ENCODE assay signal across 23 cellular contexts in genomic region chr1:204927673-204928641, GRCh38. TPM values are rescaled to one million over a fixed set of nuclear protein-coding genes. Genes with fewer than 3 reads are reported as not detected.
DNase-seq lines count a peak whose midpoint lies in the region; TF ChIP-seq lines count a peak whose summit lies in the region.
"Had no signal": no experiment of that assay in that cellular context is flagged by ENCODE, and none has a peak within 500 bp of the region (broad histone marks: within the 10 kb centered on the region; RNA-seq: fewer than 3 reads in every experiment).

No MANE protein-coding gene starts in this region.

- intact Hi-C loops in dorsolateral prefrontal cortex (cut with DNase I), result no loop called here
- intact Hi-C loops in activated T-helper 1 cell treated with anti-CD3 and anti-CD28 coated beads, Interleukin-12 subunit alpha, Interleukin-12 subunit beta, Interleukin-2, Interleukin-4 antibody, amounts not matched to agents 30 ng/mL and 10 ng/mL and 1 ng/mL, durations not matched to agents 14 hours and 24 hours and 36 hours (cut with micrococcal nuclease), result no loop called here

- no peaks in the 10 kb centered on the region for H3K9me3 Mint-ChIP-seq in nephron progenitor cell
- no peaks in the 10 kb centered on the region for H3K9me3 Mint-ChIP-seq in activated T-helper 1 cell treated with anti-CD3 and anti-CD28 coated beads, Interleukin-12 subunit alpha, Interleukin-12 subunit beta, Interleukin-2, Interleukin-4 antibody, amounts not matched to agents 30 ng/mL and 10 ng/mL and 1 ng/mL, durations not matched to agents 14 hours and 24 hours and 36 hours
- H3K9me3 Mint-ChIP-seq: activated naive CD8-positive, alpha-beta T cell treated with anti-CD3 and anti-CD28 coated beads for 36 hours; CD4-positive, alpha-beta T cell; naive thymus-derived CD8-positive, alpha-beta T cell; stimulated activated naive B cell treated with anti-CD40 and anti-IgM and Interleukin-4, amounts not matched to agents 10 μg/mL and 1 μg/mL and 100 μg/mL, for 72 hours had no signal

- no peaks in the 10 kb centered on the region for H3K36me3 Mint-ChIP-seq in nephron progenitor cell (ENCODE audit: low read depth)
- H3K36me3 Mint-ChIP-seq in activated T-helper 1 cell treated with anti-CD3 and anti-CD28 coated beads, Interleukin-12 subunit alpha, Interleukin-12 subunit beta, Interleukin-2, Interleukin-4 antibody, amounts not matched to agents 30 ng/mL and 10 ng/mL and 1 ng/mL, durations not matched to agents 14 hours and 24 hours and 36 hours (ENCODE audit: low read depth), result no peaks in the 10 kb centered on the region
- H3K36me3 Mint-ChIP-seq: activated naive CD8-positive, alpha-beta T cell treated with anti-CD3 and anti-CD28 coated beads for 36 hours; naive thymus-derived CD8-positive, alpha-beta T cell; stimulated activated naive B cell treated with anti-CD40 and anti-IgM and Interleukin-4, amounts not matched to agents 10 μg/mL and 1 μg/mL and 100 μg/mL, for 72 hours had no signal

- peak; percentile 87 for DNase-seq in ELF-1 (ENCODE audit: low read depth, low spot score)
- DNase-seq in NCI-H2171 treated with DMSO at 0.1 percent for 48 hours (lab: John Stamatoyannopoulos, UW), result peak; percentile 64
- peak in 1 of 10 donors; percentile 4 for DNase-seq in dorsolateral prefrontal cortex
- no peak for DNase-seq in nephron progenitor cell
- no peak for DNase-seq in germinal center (ENCODE audit: low spot score)
- DNase-seq in islet precursor cell, result no peak
- no peak for DNase-seq in activated T-helper 1 cell treated with anti-CD3 and anti-CD28 coated beads, Interleukin-12 subunit alpha, Interleukin-12 subunit beta, Interleukin-2, Interleukin-4 antibody, amounts not matched to agents 30 ng/mL and 10 ng/mL and 1 ng/mL, durations not matched to agents 14 hours and 24 hours and 36 hours (ENCODE audit: low spot score)
- DNase-seq: activated CD4-positive, alpha-beta T cell treated with anti-CD3 and anti-CD28 coated beads for 36 hours; activated naive CD8-positive, alpha-beta T cell treated with anti-CD3 and anti-CD28 coated beads for 36 hours; CD4-positive, alpha-beta T cell; cortex of kidney; DMS153; kidney; mesenchymal stem cell; naive thymus-derived CD8-positive, alpha-beta T cell; NCI-H1105 treated with DMSO at 0.1 percent for 48 hours; NCI-H774; OCI-M1; posterior cingulate gyrus; SHP77 treated with DMSO at 0.1 percent for 48 hours; stimulated activated naive B cell treated with anti-CD40 and anti-IgM and Interleukin-4, amounts not matched to agents 10 μg/mL and 1 μg/mL and 100 μg/mL, for 72 hours had no signal

- peaks cover 11% of the 10 kb centered on the region for H3K27me3 Mint-ChIP-seq in nephron progenitor cell (ENCODE audit: low read depth, poor library complexity)
- peaks cover 17% of the 10 kb centered on the region for H3K27me3 Mint-ChIP-seq in activated T-helper 1 cell treated with anti-CD3 and anti-CD28 coated beads, Interleukin-12 subunit alpha, Interleukin-12 subunit beta, Interleukin-2, Interleukin-4 antibody, amounts not matched to agents 30 ng/mL and 10 ng/mL and 1 ng/mL, durations not matched to agents 14 hours and 24 hours and 36 hours (ENCODE audit: insufficient read depth)

- no peak overlapping the region for H3K4me3 ChIP-seq in dorsolateral prefrontal cortex
- H3K4me3 ChIP-seq: GM12878, hepatocyte had no signal

- no peak overlapping the region for H3K27ac Mint-ChIP-seq in nephron progenitor cell
- no peak overlapping the region for H3K27ac Mint-ChIP-seq in activated T-helper 1 cell treated with anti-CD3 and anti-CD28 coated beads, Interleukin-12 subunit alpha, Interleukin-12 subunit beta, Interleukin-2, Interleukin-4 antibody, amounts not matched to agents 30 ng/mL and 10 ng/mL and 1 ng/mL, durations not matched to agents 14 hours and 24 hours and 36 hours
- H3K27ac Mint-ChIP-seq: activated CD4-positive, alpha-beta T cell treated with anti-CD3 and anti-CD28 coated beads for 36 hours; activated naive CD8-positive, alpha-beta T cell treated with anti-CD3 and anti-CD28 coated beads for 36 hours; CD4-positive, alpha-beta T cell; stimulated activated naive B cell treated with anti-CD40 and anti-IgM and Interleukin-4, amounts not matched to agents 10 μg/mL and 1 μg/mL and 100 μg/mL, for 72 hours had no signal

- peak overlapping the region in 42 of 59 donors; percentile 4 to 73 (median 40) for H3K27ac ChIP-seq in dorsolateral prefrontal cortex
- H3K27ac ChIP-seq: hepatocyte had no signal

- TF ChIP-seq CTCF in dorsolateral prefrontal cortex (IDR thresholded peaks at IDR 0.05 in 54 of 56, conservative IDR thresholded peaks at IDR 0.05 in 2 of 56; ENCODE audit: low read depth in 1 of 56, partially characterized antibody in 56 of 56), result no peak
- no peak for TF ChIP-seq CTCF in nephron progenitor cell (IDR thresholded peaks at IDR 0.05)

- peak overlapping the region; percentile 20 for H3K4me3 Mint-ChIP-seq in nephron progenitor cell
- no peak overlapping the region for H3K4me3 Mint-ChIP-seq in activated T-helper 1 cell treated with anti-CD3 and anti-CD28 coated beads, Interleukin-12 subunit alpha, Interleukin-12 subunit beta, Interleukin-2, Interleukin-4 antibody, amounts not matched to agents 30 ng/mL and 10 ng/mL and 1 ng/mL, durations not matched to agents 14 hours and 24 hours and 36 hours
- H3K4me3 Mint-ChIP-seq: activated CD4-positive, alpha-beta T cell treated with anti-CD3 and anti-CD28 coated beads for 36 hours; activated naive CD8-positive, alpha-beta T cell treated with anti-CD3 and anti-CD28 coated beads for 36 hours; CD4-positive, alpha-beta T cell; naive thymus-derived CD8-positive, alpha-beta T cell; stimulated activated naive B cell treated with anti-CD40 and anti-IgM and Interleukin-4, amounts not matched to agents 10 μg/mL and 1 μg/mL and 100 μg/mL, for 72 hours had no signal

- peaks cover 20% of the 10 kb centered on the region for H3K4me1 Mint-ChIP-seq in nephron progenitor cell
- no peaks in the 10 kb centered on the region for H3K4me1 Mint-ChIP-seq in activated T-helper 1 cell treated with anti-CD3 and anti-CD28 coated beads, Interleukin-12 subunit alpha, Interleukin-12 subunit beta, Interleukin-2, Interleukin-4 antibody, amounts not matched to agents 30 ng/mL and 10 ng/mL and 1 ng/mL, durations not matched to agents 14 hours and 24 hours and 36 hours (ENCODE audit: low read depth)
- H3K4me1 Mint-ChIP-seq: activated CD4-positive, alpha-beta T cell treated with anti-CD3 and anti-CD28 coated beads for 36 hours; activated naive CD8-positive, alpha-beta T cell treated with anti-CD3 and anti-CD28 coated beads for 36 hours; naive thymus-derived CD8-positive, alpha-beta T cell; stimulated activated naive B cell treated with anti-CD40 and anti-IgM and Interleukin-4, amounts not matched to agents 10 μg/mL and 1 μg/mL and 100 μg/mL, for 72 hours had no signal

- no peaks in the 10 kb centered on the region for H3K27me3 ChIP-seq in dorsolateral prefrontal cortex

RNA-seq across cellular contexts. Expression of gene NFASC, which starts 57.3 kb away (rescaled TPM):
- total RNA-seq in dorsolateral prefrontal cortex, result 100 to 1,000 TPM; 229 to 728 (median 364) TPM
- total RNA-seq in activated T-helper 1 cell treated with anti-CD3 and anti-CD28 coated beads, Interleukin-12 subunit alpha, Interleukin-12 subunit beta, Interleukin-2, Interleukin-4 antibody, amounts not matched to agents 30 ng/mL and 10 ng/mL and 1 ng/mL, durations not matched to agents 14 hours and 24 hours and 36 hours, result 0.56 and 0.70 TPM in 2 replicates
- total RNA-seq: CD4-positive, alpha-beta T cell; naive thymus-derived CD8-positive, alpha-beta T cell had no signal

Comparison
In these comparisons a context has a peak if more than half of its experiments do, and no peak if none do; other contexts are left out.
1. DNase-seq: peak in ELF-1 (single experiment) and NCI-H2171 treated with DMSO at 0.1 percent for 48 hours (single experiment); none in nephron progenitor cell (single experiment), germinal center (single experiment), islet precursor cell (single experiment) and activated T-helper 1 cell treated with anti-CD3 and anti-CD28 coated beads, Interleukin-12 subunit alpha, Interleukin-12 subunit beta, Interleukin-2, Interleukin-4 antibody, amounts not matched to agents 30 ng/mL and 10 ng/mL and 1 ng/mL, durations not matched to agents 14 hours and 24 hours and 36 hours (single experiment).
2. RNA of gene NFASC, which starts 57.3 kb away (total RNA-seq): 229 to 728 TPM in dorsolateral prefrontal cortex; 0.56 to 0.70 TPM in activated T-helper 1 cell treated with anti-CD3 and anti-CD28 coated beads, Interleukin-12 subunit alpha, Interleukin-12 subunit beta, Interleukin-2, Interleukin-4 antibody, amounts not matched to agents 30 ng/mL and 10 ng/mL and 1 ng/mL, durations not matched to agents 14 hours and 24 hours and 36 hours; every median in the first group is over 100 times any median in the second.